In genomic region chr10:47753176-47753575, GRCh38 we compare ENCODE assay signal across 8 cellular contexts. TPM values are rescaled to one million over a fixed set of nuclear protein-coding genes. Genes with fewer than 3 reads are reported as not detected.
DNase-seq lines count a peak whose midpoint lies in the region; ATAC-seq and TF ChIP-seq lines count a peak whose summit lies in the region.
"Not testable (repeated sequence)": the region's sequence is repeated elsewhere in the genome, so short reads cannot be mapped to it uniquely, and the experiment has no call there.
"Had no signal": no experiment of that assay in that cellular context is flagged by ENCODE, and none has a peak within 500 bp of the region (broad histone marks: within the 10 kb centered on the region; RNA-seq: fewer than 3 reads in every experiment).

No MANE protein-coding gene starts in this region.

- not testable (repeated sequence) for DNase-seq in T-helper 17 cell; activated CD8-positive, alpha-beta T cell treated with anti-CD3 and anti-CD28 coated beads, Interleukin-2, amount 10 ng/mL, durations not matched to agents 7 days and 5 days; effector memory CD8-positive, alpha-beta T cell; natural killer cell treated with Interleukin-12 subunit alpha and Interleukin-12 subunit beta and Interleukin-15 and Interleukin-18, amount 100 ng/mL, for 72 hours (ENCODE audit: low spot score); upper lobe of right lung

- H3K4me3 ChIP-seq in upper lobe of right lung, result not testable (repeated sequence)

- CTCF ChIA-PET in activated CD8-positive, alpha-beta T cell treated with anti-CD3 and anti-CD28 coated beads, Interleukin-2, amount 10 ng/mL, durations not matched to agents 7 days and 5 days (lab: Charles Lee), result not testable (repeated sequence)

- H3K36me3 ChIP-seq in upper lobe of right lung, result not testable (repeated sequence)

- not testable (repeated sequence) for H3K4me3 Mint-ChIP-seq in T-helper 17 cell; activated CD8-positive, alpha-beta T cell treated with anti-CD3 and anti-CD28 coated beads, Interleukin-2, amount 10 ng/mL, durations not matched to agents 7 days and 5 days; activated T-helper 17 cell treated with anti-CD3 and anti-CD28 coated beads, Interleukin-2, amount 50 U/mL, for 72 hours; effector memory CD8-positive, alpha-beta T cell; natural killer cell treated with Interleukin-12 subunit alpha and Interleukin-12 subunit beta and Interleukin-15 and Interleukin-18, amount 100 ng/mL, for 72 hours

- not testable (repeated sequence) for H3K27me3 ChIP-seq in upper lobe of right lung

- H3K4me1 ChIP-seq in upper lobe of right lung, result not testable (repeated sequence)

- H3K27ac Mint-ChIP-seq in T-helper 17 cell; activated CD8-positive, alpha-beta T cell treated with anti-CD3 and anti-CD28 coated beads, Interleukin-2, amount 10 ng/mL, durations not matched to agents 7 days and 5 days; activated T-helper 17 cell treated with anti-CD3 and anti-CD28 coated beads, Interleukin-2, amount 50 U/mL, for 72 hours; effector memory CD8-positive, alpha-beta T cell; natural killer cell treated with Interleukin-12 subunit alpha and Interleukin-12 subunit beta and Interleukin-15 and Interleukin-18, amount 100 ng/mL, for 72 hours: not testable (repeated sequence)

- not testable (repeated sequence) for H3K9me3 Mint-ChIP-seq in activated CD8-positive, alpha-beta T cell treated with anti-CD3 and anti-CD28 coated beads, Interleukin-2, amount 10 ng/mL, durations not matched to agents 7 days and 5 days (ENCODE audit: insufficient read depth); activated T-helper 17 cell treated with anti-CD3 and anti-CD28 coated beads, Interleukin-2, amount 50 U/mL, for 72 hours; effector memory CD8-positive, alpha-beta T cell; natural killer cell treated with Interleukin-12 subunit alpha and Interleukin-12 subunit beta and Interleukin-15 and Interleukin-18, amount 100 ng/mL, for 72 hours

- not testable (repeated sequence) for H3K4me1 Mint-ChIP-seq in T-helper 17 cell; activated CD8-positive, alpha-beta T cell treated with anti-CD3 and anti-CD28 coated beads, Interleukin-2, amount 10 ng/mL, durations not matched to agents 7 days and 5 days (ENCODE audit: low read depth); activated T-helper 17 cell treated with anti-CD3 and anti-CD28 coated beads, Interleukin-2, amount 50 U/mL, for 72 hours; effector memory CD8-positive, alpha-beta T cell (ENCODE audit: low read depth in 2 of 2); natural killer cell treated with Interleukin-12 subunit alpha and Interleukin-12 subunit beta and Interleukin-15 and Interleukin-18, amount 100 ng/mL, for 72 hours (ENCODE audit: low read depth in 2 of 2)

- not testable (repeated sequence) for TF ChIP-seq CTCF in upper lobe of right lung (IDR thresholded peaks at IDR 0.05)

- POLR2A ChIA-PET in activated CD8-positive, alpha-beta T cell treated with anti-CD3 and anti-CD28 coated beads, Interleukin-2, amount 10 ng/mL, durations not matched to agents 7 days and 5 days (lab: Charles Lee), result not testable (repeated sequence)

- not testable (repeated sequence) for H3K27me3 Mint-ChIP-seq in T-helper 17 cell; activated CD8-positive, alpha-beta T cell treated with anti-CD3 and anti-CD28 coated beads, Interleukin-2, amount 10 ng/mL, durations not matched to agents 7 days and 5 days (ENCODE audit: low read depth); activated T-helper 17 cell treated with anti-CD3 and anti-CD28 coated beads, Interleukin-2, amount 50 U/mL, for 72 hours; effector memory CD8-positive, alpha-beta T cell; natural killer cell treated with Interleukin-12 subunit alpha and Interleukin-12 subunit beta and Interleukin-15 and Interleukin-18, amount 100 ng/mL, for 72 hours

- intact Hi-C loops in upper lobe of right lung (cut with DNase I), result not testable (repeated sequence)

- not testable (repeated sequence) for H3K36me3 Mint-ChIP-seq in T-helper 17 cell (ENCODE audit: low read depth); activated CD8-positive, alpha-beta T cell treated with anti-CD3 and anti-CD28 coated beads, Interleukin-2, amount 10 ng/mL, durations not matched to agents 7 days and 5 days (ENCODE audit: low read depth); activated T-helper 17 cell treated with anti-CD3 and anti-CD28 coated beads, Interleukin-2, amount 50 U/mL, for 72 hours (ENCODE audit: low read depth); effector memory CD8-positive, alpha-beta T cell (ENCODE audit: insufficient read depth); natural killer cell treated with Interleukin-12 subunit alpha and Interleukin-12 subunit beta and Interleukin-15 and Interleukin-18, amount 100 ng/mL, for 72 hours

- H3K27ac ChIP-seq in upper lobe of right lung, result not testable (repeated sequence)

- ATAC-seq in T-helper 17 cell (peak; percentile 45), upper lobe of right lung (peak; percentile 29)
- ATAC-seq in activated CD8-positive, alpha-beta T cell treated with anti-CD3 and anti-CD28 coated beads, Interleukin-2, amount 10 ng/mL, durations not matched to agents 7 days and 5 days, result peak; percentile 69
- peak; percentile 57 for ATAC-seq in activated T-helper 17 cell treated with anti-CD3 and anti-CD28 coated beads, Interleukin-2, amount 50 U/mL, for 72 hours (replicated peaks)
- ATAC-seq in effector memory CD8-positive, alpha-beta T cell (replicated peaks), result peak; percentile 62
- ATAC-seq in natural killer cell treated with Interleukin-12 subunit alpha and Interleukin-12 subunit beta and Interleukin-15 and Interleukin-18, amount 100 ng/mL, for 72 hours, result peak; percentile 75 to 76

- not testable (repeated sequence) for H3K9me3 ChIP-seq in T-helper 17 cell (ENCODE audit: control insufficient read depth, low read length, poor library complexity, severe bottlenecking); upper lobe of right lung

RNA-seq across cellular contexts. Expression of gene SYT15B, which starts 10.2 kb away (rescaled TPM):
- under 1 TPM in 1 of 2 donors, not detected in 1; 0.23 TPM for total RNA-seq in T-helper 17 cell
- under 1 TPM; 0.23 to 0.32 TPM for total RNA-seq in activated CD8-positive, alpha-beta T cell treated with anti-CD3 and anti-CD28 coated beads, Interleukin-2, amount 10 ng/mL, durations not matched to agents 7 days and 5 days
- total RNA-seq in activated T-helper 17 cell treated with anti-CD3 and anti-CD28 coated beads, Interleukin-2, amount 50 U/mL, for 72 hours, result under 1 TPM; 0.11 to 0.37 TPM
- total RNA-seq in natural killer cell treated with Interleukin-12 subunit alpha and Interleukin-12 subunit beta and Interleukin-15 and Interleukin-18, amount 100 ng/mL, for 72 hours, result not detected
- 40.1 TPM for total RNA-seq in upper lobe of right lung
- total RNA-seq: Daoy, G401 had no signal

Comparison
In these comparisons a context has a peak if more than half of its experiments do, and no peak if none do; other contexts are left out.
1. RNA of gene SYT15B, which starts 10.2 kb away (total RNA-seq): 40.1 TPM in upper lobe of right lung (single experiment); 0.11 to 0.37 TPM in activated T-helper 17 cell treated with anti-CD3 and anti-CD28 coated beads, Interleukin-2, amount 50 U/mL, for 72 hours, 0.23 to 0.32 TPM in activated CD8-positive, alpha-beta T cell treated with anti-CD3 and anti-CD28 coated beads, Interleukin-2, amount 10 ng/mL, durations not matched to agents 7 days and 5 days, 0.23 TPM in T-helper 17 cell and not detected in natural killer cell treated with Interleukin-12 subunit alpha and Interleukin-12 subunit beta and Interleukin-15 and Interleukin-18, amount 100 ng/mL, for 72 hours; every median in the first group is over 10 times any median in the second.
2. Peak in every context shown above with its lines, with median percentiles within 50 percentile points of each other: ATAC-seq.